ENCODE assay signal across 11 cellular contexts in the genomic region with DNA sequence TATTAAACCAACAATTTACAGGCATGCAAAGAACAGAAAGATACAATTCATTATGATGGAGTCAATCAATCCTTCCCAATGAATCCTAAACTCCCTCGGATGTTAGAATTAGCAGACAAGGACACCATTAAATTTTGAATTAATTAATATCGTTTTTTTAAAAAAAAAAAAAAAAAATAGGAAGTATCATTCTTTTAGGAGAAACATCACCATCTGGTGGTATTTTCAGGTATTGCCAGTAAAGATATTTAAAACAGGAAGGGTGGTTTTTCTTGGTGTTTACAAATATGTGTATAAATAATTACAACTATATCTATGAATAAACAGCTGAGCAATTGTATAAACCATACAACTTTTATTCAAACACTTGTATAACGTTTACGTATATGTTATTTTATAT.
DNase-seq lines count a peak whose midpoint lies in the region; ATAC-seq and TF ChIP-seq lines count a peak whose summit lies in the region.
"Had no signal": no experiment of that assay in that cellular context is flagged by ENCODE, and none has a peak within 500 bp of the region (broad histone marks: within the 10 kb centered on the region; RNA-seq: fewer than 3 reads in every experiment).

No MANE protein-coding gene starts in this region.

- TF ChIP-seq CTCF in mammary epithelial cell (conservative IDR thresholded peaks at IDR 0.05 in 1 of 2, IDR thresholded peaks at IDR 0.05 in 1 of 2; ENCODE audit: extremely low read depth in 1 of 2, insufficient read depth in 1 of 2, low read depth in 1 of 2, low read length in 2 of 2): peak; percentile 53 to 55
- TF ChIP-seq CTCF in nephron progenitor cell (IDR thresholded peaks at IDR 0.05): peak; percentile 65

- no peaks in the 10 kb centered on the region for H3K27me3 ChIP-seq in mammary epithelial cell (ENCODE audit: insufficient read depth, low read length)

- no peaks in the 10 kb centered on the region for H4K20me1 ChIP-seq in mammary epithelial cell (ENCODE audit: insufficient read depth, low read length)

- BruUV-seq in mammary epithelial cell (replicated peaks; lab: Mats Ljungman, UMichigan): no TSS peak

- ATAC-seq in GM21360 (IDR thresholded peaks at IDR 0.05; ENCODE audit: unreplicated experiment) (no peak), GM21619 (IDR thresholded peaks at IDR 0.05; ENCODE audit: unreplicated experiment) (no peak), T-helper 17 cell (no peak)
- ATAC-seq: naive thymus-derived CD4-positive, alpha-beta T cell; stimulated activated memory B cell treated with anti-CD40 and anti-IgM and Interleukin-4, amounts not matched to agents 10 μg/mL and 1 μg/mL and 100 μg/mL, for 72 hours had no signal

- H3K9ac ChIP-seq in mammary epithelial cell (ENCODE audit: insufficient read depth, low read length): no peak overlapping the region

- peaks cover 13% of the 10 kb centered on the region for H3K4me1 ChIP-seq in mammary epithelial cell (ENCODE audit: insufficient read depth, low read length)

- H2AFZ ChIP-seq in mammary epithelial cell (ENCODE audit: low read depth, low read length): no peak overlapping the region

- in situ Hi-C loops in mammary epithelial cell (cut with MboI; ENCODE audit: low sequenced_read_pairs in 2 of 2): loop anchor here (10.0 to 25.0 kb wide), 2 partner anchors 261 to 486 kb away; no protein-coding TSS in a partner anchor

- 27% methylated on average over 4 of the region's 4 CpGs for WGBS in mammary epithelial cell (ENCODE audit: low coverage, missing lambda C conversion rate)

- intact Hi-C loops in mammary epithelial cell (cut with micrococcal nuclease): loop anchor here (1.0 to 10.0 kb wide), 9 partner anchors 74 to 1231 kb away; a partner anchor contains a TSS

- no peak overlapping the region for H3K4me3 ChIP-seq in mammary epithelial cell (replicated peaks in 1 of 3; ENCODE audit: insufficient read depth in 1 of 3, low read depth in 2 of 3, low read length in 3 of 3)

- H3K9me3 ChIP-seq in mammary epithelial cell (replicated peaks; ENCODE audit: insufficient read depth, low read length) (no peaks in the 10 kb centered on the region), T-helper 17 cell (ENCODE audit: control insufficient read depth, low read length, poor library complexity, severe bottlenecking) (no peaks in the 10 kb centered on the region)

- CTCF ChIA-PET in mammary epithelial cell (lab: Charles Lee; ENCODE audit: low non-redundant PET): interaction anchor here (0.7 kb wide), 1 partner anchor 90 kb away, joined by 10 read pairs; no protein-coding TSS in a partner anchor

- H3K27ac Mint-ChIP-seq in nephron progenitor cell (no peak overlapping the region), T-helper 17 cell (no peak overlapping the region)
- H3K27ac Mint-ChIP-seq: activated naive CD8-positive, alpha-beta T cell treated with anti-CD3 and anti-CD28 coated beads, Interleukin-2, amount 10 ng/mL, durations not matched to agents 7 days and 5 days; naive thymus-derived CD4-positive, alpha-beta T cell; stimulated activated memory B cell treated with anti-CD40 and anti-IgM and Interleukin-4, amounts not matched to agents 10 μg/mL and 1 μg/mL and 100 μg/mL, for 72 hours had no signal

- H3K4me1 Mint-ChIP-seq in nephron progenitor cell (no peaks in the 10 kb centered on the region), T-helper 17 cell (no peaks in the 10 kb centered on the region)
- H3K4me1 Mint-ChIP-seq: activated naive CD8-positive, alpha-beta T cell treated with anti-CD3 and anti-CD28 coated beads, Interleukin-2, amount 10 ng/mL, durations not matched to agents 7 days and 5 days; naive thymus-derived CD4-positive, alpha-beta T cell; stimulated activated memory B cell treated with anti-CD40 and anti-IgM and Interleukin-4, amounts not matched to agents 10 μg/mL and 1 μg/mL and 100 μg/mL, for 72 hours had no signal

- no peaks in the 10 kb centered on the region for H3K79me2 ChIP-seq in mammary epithelial cell (ENCODE audit: insufficient read depth, low read length)

- H3K27me3 Mint-ChIP-seq in nephron progenitor cell (ENCODE audit: low read depth, poor library complexity) (peaks cover 2% of the 10 kb centered on the region), T-helper 17 cell (no peaks in the 10 kb centered on the region)
- H3K27me3 Mint-ChIP-seq: activated naive CD8-positive, alpha-beta T cell treated with anti-CD3 and anti-CD28 coated beads, Interleukin-2, amount 10 ng/mL, durations not matched to agents 7 days and 5 days; naive thymus-derived CD4-positive, alpha-beta T cell; stimulated activated memory B cell treated with anti-CD40 and anti-IgM and Interleukin-4, amounts not matched to agents 10 μg/mL and 1 μg/mL and 100 μg/mL, for 72 hours had no signal

- H3K36me3 ChIP-seq in mammary epithelial cell (ENCODE audit: insufficient read depth, low read length): no peaks in the 10 kb centered on the region

- DNase-seq in NCI-H1417 (lab: John Stamatoyannopoulos, UW): peak in 2 of 3 experiments; percentile 22 to 37
- DNase-seq in NCI-H1417 treated with DMSO at 0.1 percent for 48 hours (lab: John Stamatoyannopoulos, UW): no peak
- DNase-seq in M059J (ENCODE audit: low read depth): peak; percentile 9
- DNase-seq in mammary epithelial cell: no peak
- DNase-seq in nephron progenitor cell: no peak
- no peak for DNase-seq in T-helper 17 cell
- DNase-seq: activated naive CD8-positive, alpha-beta T cell treated with anti-CD3 and anti-CD28 coated beads, Interleukin-2, amount 10 ng/mL, durations not matched to agents 7 days and 5 days had no signal

- H3K9me3 Mint-ChIP-seq in nephron progenitor cell: no peaks in the 10 kb centered on the region
- H3K9me3 Mint-ChIP-seq: activated naive CD8-positive, alpha-beta T cell treated with anti-CD3 and anti-CD28 coated beads, Interleukin-2, amount 10 ng/mL, durations not matched to agents 7 days and 5 days had no signal

- no peak overlapping the region for H3K27ac ChIP-seq in mammary epithelial cell (ENCODE audit: insufficient read depth, low read depth, low read length)

- H3K36me3 Mint-ChIP-seq in nephron progenitor cell (ENCODE audit: low read depth) (no peaks in the 10 kb centered on the region), T-helper 17 cell (ENCODE audit: low read depth) (no peaks in the 10 kb centered on the region)
- H3K36me3 Mint-ChIP-seq: activated naive CD8-positive, alpha-beta T cell treated with anti-CD3 and anti-CD28 coated beads, Interleukin-2, amount 10 ng/mL, durations not matched to agents 7 days and 5 days; naive thymus-derived CD4-positive, alpha-beta T cell; stimulated activated memory B cell treated with anti-CD40 and anti-IgM and Interleukin-4, amounts not matched to agents 10 μg/mL and 1 μg/mL and 100 μg/mL, for 72 hours had no signal

- dilution Hi-C loops in mammary epithelial cell (cut with HindIII; ENCODE audit: low sequenced_read_pairs): no loop called here

- H3K4me2 ChIP-seq in mammary epithelial cell (ENCODE audit: insufficient read depth, low read depth, low read length): no peak overlapping the region

- H3K4me3 Mint-ChIP-seq in nephron progenitor cell (no peak overlapping the region), T-helper 17 cell (no peak overlapping the region)
- H3K4me3 Mint-ChIP-seq: activated naive CD8-positive, alpha-beta T cell treated with anti-CD3 and anti-CD28 coated beads, Interleukin-2, amount 10 ng/mL, durations not matched to agents 7 days and 5 days; naive thymus-derived CD4-positive, alpha-beta T cell; stimulated activated memory B cell treated with anti-CD40 and anti-IgM and Interleukin-4, amounts not matched to agents 10 μg/mL and 1 μg/mL and 100 μg/mL, for 72 hours had no signal

Comparison
In these comparisons a context has a peak if more than half of its experiments do, and no peak if none do; other contexts are left out.
1. DNase-seq: peak in NCI-H1417 (2 of 3) and M059J (single experiment); none in NCI-H1417 treated with DMSO at 0.1 percent for 48 hours (single experiment), mammary epithelial cell (single experiment), nephron progenitor cell (single experiment) and T-helper 17 cell (0 of 3).